In genomic region chr12:95073698-95074520, GRCh38 we compare ENCODE assay signal across 8 cellular contexts. TPM values are rescaled to one million over a fixed set of nuclear protein-coding genes. Genes with fewer than 3 reads are reported as not detected.
DNase-seq lines count a peak whose midpoint lies in the region; ATAC-seq lines count a peak whose summit lies in the region.

No MANE protein-coding gene starts in this region.

- H3K27ac Mint-ChIP-seq in activated CD4-positive, alpha-beta memory T cell treated with anti-CD3 and anti-CD28 coated beads for 36 hours = peak overlapping the region; percentile 89

- no peaks in the 10 kb centered on the region for H3K27me3 ChIP-seq in iPS-18a (ENCODE audit: control insufficient read depth, insufficient read depth, low read length)
- no peaks in the 10 kb centered on the region for H3K27me3 ChIP-seq in stomach smooth muscle (ENCODE audit: control insufficient read depth in 1 of 2, insufficient read depth in 2 of 2, low read length in 2 of 2)

- H3K4me1 Mint-ChIP-seq in activated CD4-positive, alpha-beta memory T cell treated with anti-CD3 and anti-CD28 coated beads for 36 hours (ENCODE audit: low read depth) = peaks cover 18% of the 10 kb centered on the region

- H3K36me3 Mint-ChIP-seq in activated CD4-positive, alpha-beta memory T cell treated with anti-CD3 and anti-CD28 coated beads for 36 hours = peaks cover 10% of the 10 kb centered on the region

- H3K36me3 ChIP-seq in iPS-18a (ENCODE audit: control insufficient read depth, low read depth, low read length) = peaks cover 7% of the 10 kb centered on the region
- no peaks in the 10 kb centered on the region for H3K36me3 ChIP-seq in stomach smooth muscle (ENCODE audit: control insufficient read depth in 2 of 2, insufficient read depth in 2 of 2, low read length in 2 of 2)

- no peaks in the 10 kb centered on the region for H3K27me3 Mint-ChIP-seq in activated CD4-positive, alpha-beta memory T cell treated with anti-CD3 and anti-CD28 coated beads for 36 hours

- H3K9ac ChIP-seq in iPS-18a (ENCODE audit: low read length) (no peak overlapping the region), stomach smooth muscle (ENCODE audit: low read length in 2 of 2) (peak overlapping the region in 1 of 2 donors; percentile 82)

- H3K4me3 Mint-ChIP-seq in activated CD4-positive, alpha-beta memory T cell treated with anti-CD3 and anti-CD28 coated beads for 36 hours = peak overlapping the region; percentile 89

- no peak for DNase-seq in activated CD4-positive, CD25-positive, alpha-beta regulatory T cell treated with anti-CD3 and anti-CD28 coated beads, Interleukin-2, amount 50 U/mL, for 72 hours
- no peak for DNase-seq in activated CD4-positive, alpha-beta memory T cell treated with anti-CD3 and anti-CD28 coated beads for 36 hours

- CTCF ChIA-PET in activated CD4-positive, alpha-beta memory T cell treated with anti-CD3 and anti-CD28 coated beads for 36 hours (lab: Charles Lee) = interaction anchor here (0.6 to 3.1 kb wide), 17 partner anchors 8 to 460 kb away, joined by 3 to 18 read pairs (median 5); partner anchors contain the start of genes FGD6, NDUFA12 and VEZT

- H3K4me1 ChIP-seq in iPS-18a (ENCODE audit: control insufficient read depth, low read depth, low read length) = no peaks in the 10 kb centered on the region
- peaks cover 3% of the 10 kb centered on the region for H3K4me1 ChIP-seq in stomach smooth muscle (ENCODE audit: control insufficient read depth, insufficient read depth, low read length)

- no peak overlapping the region for H3K27ac ChIP-seq in iPS-18a (ENCODE audit: low read length)
- H3K27ac ChIP-seq in stomach smooth muscle (ENCODE audit: low read length) = peak overlapping the region; percentile 66

- no peaks in the 10 kb centered on the region for H3K9me3 Mint-ChIP-seq in activated CD4-positive, alpha-beta memory T cell treated with anti-CD3 and anti-CD28 coated beads for 36 hours

- H3K9me3 ChIP-seq in iPS-18a (ENCODE audit: control insufficient read depth, low read depth, low read length) (no peaks in the 10 kb centered on the region), stomach smooth muscle (ENCODE audit: control insufficient read depth in 2 of 2, low read length in 2 of 2) (no peaks in the 10 kb centered on the region)

- intact Hi-C loops in activated CD4-positive, alpha-beta memory T cell treated with anti-CD3 and anti-CD28 coated beads for 36 hours (cut with micrococcal nuclease) = loop anchor here (1.0 to 5.0 kb wide), 6 partner anchors 29 to 961 kb away; partner anchors contain the start of genes FGD6, LTA4H, METAP2 and NDUFA12

- peak overlapping the region; percentile 99 for H3K4me3 ChIP-seq in iPS-18a (ENCODE audit: low read length)
- H3K4me3 ChIP-seq in stomach smooth muscle (ENCODE audit: low read length in 2 of 2) = peak overlapping the region; percentile 72 to 88

- POLR2A ChIA-PET in activated CD4-positive, alpha-beta memory T cell treated with anti-CD3 and anti-CD28 coated beads for 36 hours (lab: Charles Lee) = interaction anchor here (0.6 to 2.2 kb wide), 7 partner anchors 16 to 430 kb away, joined by 3 to 14 read pairs (median 4); partner anchors contain the start of genes FGD6, METAP2 and VEZT

- peak; percentile 10 to 12 for ATAC-seq in activated CD4-positive, CD25-positive, alpha-beta regulatory T cell treated with anti-CD3 and anti-CD28 coated beads, Interleukin-2, amount 50 U/mL, for 24 hours
- ATAC-seq in HG03097 (IDR thresholded peaks at IDR 0.05; ENCODE audit: low FRiP score, unreplicated experiment) (no peak), HG03025 (IDR thresholded peaks at IDR 0.05; ENCODE audit: low FRiP score, unreplicated experiment) (no peak), HG03460 (IDR thresholded peaks at IDR 0.05; ENCODE audit: unreplicated experiment) (no peak)

RNA-seq across cellular contexts. Expression of gene NR2C1, which starts 0.5 kb away (rescaled TPM):
- 10 to 100 TPM; 25.5 to 27.1 TPM for total RNA-seq in activated CD4-positive, alpha-beta memory T cell treated with anti-CD3 and anti-CD28 coated beads for 36 hours

Comparison
In these comparisons a context has a peak if more than half of its experiments do, and no peak if none do; other contexts are left out.
1. ATAC-seq: peak in activated CD4-positive, CD25-positive, alpha-beta regulatory T cell treated with anti-CD3 and anti-CD28 coated beads, Interleukin-2, amount 50 U/mL, for 24 hours (2 of 2); none in HG03097 (single experiment), HG03025 (single experiment) and HG03460 (single experiment).